ENCODE assay signal across 22 cellular contexts in the genomic region with DNA sequence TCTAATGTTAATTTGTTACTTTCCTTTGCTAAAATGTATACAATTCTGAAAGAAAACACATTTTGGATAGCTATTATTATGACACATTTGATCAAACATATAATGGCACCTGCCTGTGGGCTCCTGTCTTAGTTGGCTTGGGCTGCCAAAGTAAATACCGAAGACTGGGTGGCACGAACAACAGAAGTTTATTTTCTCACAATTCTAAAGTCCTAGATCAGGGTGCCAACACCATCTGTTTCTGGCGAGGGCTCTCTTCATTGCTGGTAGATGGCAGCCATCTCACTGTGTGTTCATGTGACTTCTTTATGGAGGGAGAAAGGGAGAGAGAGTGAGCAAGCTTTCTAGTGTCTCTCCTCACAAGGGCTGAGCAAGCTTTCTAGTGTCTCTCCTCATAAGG.
DNase-seq lines count a peak whose midpoint lies in the region; ATAC-seq and TF ChIP-seq lines count a peak whose summit lies in the region.
"Had no signal": no experiment of that assay in that cellular context is flagged by ENCODE, and none has a peak within 500 bp of the region (broad histone marks: within the 10 kb centered on the region; RNA-seq: fewer than 3 reads in every experiment).

No MANE protein-coding gene starts in this region.

- H3K36me3 ChIP-seq in body of pancreas (replicated peaks in 1 of 2; ENCODE audit: insufficient read depth in 1 of 2, low read depth in 2 of 2): no peaks in the 10 kb centered on the region
- H3K36me3 ChIP-seq: BLaER1 had no signal

- H3K9me3 Mint-ChIP-seq in progenitor cell of endocrine pancreas (ENCODE audit: low read depth): no peaks in the 10 kb centered on the region

- peak; percentile 94 for ATAC-seq in body of pancreas
- ATAC-seq: CD8-positive, alpha-beta T cell; GM12878 had no signal

- TF ChIP-seq POLR2A in body of pancreas (IDR thresholded peaks at IDR 0.05): no peak

- no peaks in the 10 kb centered on the region for H3K27me3 Mint-ChIP-seq in progenitor cell of endocrine pancreas
- H3K27me3 Mint-ChIP-seq: B cell; CD4-positive, CD25-positive, alpha-beta regulatory T cell had no signal

- H3K9me3 ChIP-seq in body of pancreas: no peaks in the 10 kb centered on the region

- H3K4me1 Mint-ChIP-seq in progenitor cell of endocrine pancreas (ENCODE audit: low read depth): no peaks in the 10 kb centered on the region
- H3K4me1 Mint-ChIP-seq: B cell; CD4-positive, CD25-positive, alpha-beta regulatory T cell had no signal

- intact Hi-C loops in body of pancreas (cut with DNase I): no loop called here

- H3K4me3 ChIP-seq in body of pancreas: no peak overlapping the region
- H3K4me3 ChIP-seq: BLaER1, GM12878, GM23248 had no signal

- peaks cover 28% of the 10 kb centered on the region for H3K4me1 ChIP-seq in body of pancreas
- H3K4me1 ChIP-seq: BLaER1 had no signal

- H3K27ac Mint-ChIP-seq in progenitor cell of endocrine pancreas: peak overlapping the region; percentile 33
- H3K27ac Mint-ChIP-seq: B cell; CD4-positive, CD25-positive, alpha-beta regulatory T cell; CD8-positive, alpha-beta T cell had no signal

- no peaks in the 10 kb centered on the region for H3K36me3 Mint-ChIP-seq in progenitor cell of endocrine pancreas (ENCODE audit: insufficient read depth)
- H3K36me3 Mint-ChIP-seq: CD4-positive, CD25-positive, alpha-beta regulatory T cell; CD8-positive, alpha-beta T cell had no signal

- peak; percentile 6 for DNase-seq in NCI-H2029 (lab: John Stamatoyannopoulos, UW)
- DNase-seq in NCI-H2029 treated with DMSO at 0.1 percent for 48 hours (lab: John Stamatoyannopoulos, UW): no peak
- DNase-seq in NCI-H446 treated with DMSO at 0.1 percent for 48 hours (lab: John Stamatoyannopoulos, UW): peak; percentile 79
- peak; percentile 55 to 71 (median 66) for DNase-seq in body of pancreas
- no peak for DNase-seq in progenitor cell of endocrine pancreas (ENCODE audit: low spot score, unreplicated experiment)
- no peak for DNase-seq in activated effector memory CD4-positive, alpha-beta T cell treated with anti-CD3 and anti-CD28 coated beads, Interleukin-2, amount 50 U/mL, for 16 hours
- DNase-seq in NCI-H1436 treated with DMSO at 0.1 percent for 48 hours (lab: John Stamatoyannopoulos, UW): no peak
- no peak for DNase-seq in COLO668 (lab: John Stamatoyannopoulos, UW; ENCODE audit: unreplicated experiment)
- DNase-seq: CD4-positive, CD25-positive, alpha-beta regulatory T cell; CD8-positive, alpha-beta T cell; DMS 273 treated with DMSO at 0.1 percent for 48 hours; DMS79; EL; GDM1; GM23248; H7; HCEC 1CT had no signal

- no peak overlapping the region for H3K4me3 Mint-ChIP-seq in progenitor cell of endocrine pancreas (ENCODE audit: low read depth)
- H3K4me3 Mint-ChIP-seq: B cell; CD4-positive, CD25-positive, alpha-beta regulatory T cell; CD8-positive, alpha-beta T cell had no signal

- peak overlapping the region in 2 of 4 donors; percentile 27 to 49 for H3K27ac ChIP-seq in body of pancreas
- H3K27ac ChIP-seq: 22Rv1, BLaER1, C4-2B, GM23248 had no signal

- WGBS in body of pancreas, 2 donors: 46 to 48% methylated on average over 3 of the region's 3 CpGs

- TF ChIP-seq CTCF in body of pancreas (IDR thresholded peaks at IDR 0.05) (no peak), progenitor cell of endocrine pancreas (IDR thresholded peaks at IDR 0.05; ENCODE audit: unreplicated experiment) (no peak)

- H3K27me3 ChIP-seq in body of pancreas: no peaks in the 10 kb centered on the region
- H3K27me3 ChIP-seq: BLaER1 had no signal

Comparison
In these comparisons a context has a peak if more than half of its experiments do, and no peak if none do; other contexts are left out.
1. DNase-seq: peak in NCI-H2029 (single experiment), NCI-H446 treated with DMSO at 0.1 percent for 48 hours (single experiment) and body of pancreas (4 of 4); none in NCI-H2029 treated with DMSO at 0.1 percent for 48 hours (single experiment), progenitor cell of endocrine pancreas (single experiment), activated effector memory CD4-positive, alpha-beta T cell treated with anti-CD3 and anti-CD28 coated beads, Interleukin-2, amount 50 U/mL, for 16 hours (single experiment), NCI-H1436 treated with DMSO at 0.1 percent for 48 hours (single experiment) and COLO668 (single experiment).